In the genomic region with DNA sequence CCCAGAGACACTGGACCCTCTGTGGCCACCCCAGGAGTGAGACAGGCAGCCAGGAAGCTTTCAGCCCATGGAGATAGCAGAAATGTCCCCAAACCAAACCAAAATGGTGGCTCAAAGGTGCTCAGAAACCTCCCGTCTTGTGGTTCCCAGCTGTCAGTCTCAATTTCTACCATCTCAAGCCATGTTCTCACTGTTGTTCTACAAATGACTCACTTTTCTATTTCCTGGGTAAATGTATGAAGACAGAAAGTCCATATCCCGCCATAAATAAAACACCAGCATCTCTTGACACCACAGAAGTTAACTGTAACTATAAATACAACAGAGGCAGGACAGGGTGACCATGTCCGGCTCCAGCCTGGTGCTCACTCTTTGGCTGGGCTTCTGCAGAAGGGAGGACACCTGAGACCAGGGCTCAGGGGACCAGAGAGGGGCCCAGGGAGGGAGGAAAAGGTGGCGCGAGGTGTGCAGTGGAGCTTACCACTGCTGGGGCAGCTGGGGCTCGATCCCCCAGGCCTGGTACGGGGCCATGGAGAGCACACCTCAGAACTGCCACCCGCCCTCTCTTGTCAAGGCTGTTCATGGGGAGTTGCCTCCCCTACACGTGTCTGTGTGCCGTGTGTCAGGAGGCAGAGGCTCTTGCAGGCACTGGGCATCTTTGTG, we compare ENCODE assay signal across 16 cellular contexts. TPM values are rescaled to one million over a fixed set of nuclear protein-coding genes. Genes with fewer than 3 reads are reported as not detected.
DNase-seq lines count a peak whose midpoint lies in the region; ATAC-seq and TF ChIP-seq lines count a peak whose summit lies in the region.
"Had no signal": no experiment of that assay in that cellular context is flagged by ENCODE, and none has a peak within 500 bp of the region (broad histone marks: within the 10 kb centered on the region; RNA-seq: fewer than 3 reads in every experiment).

No MANE protein-coding gene starts in this region.

- H3K4me3 Mint-ChIP-seq in activated T-cell treated with anti-CD3 and anti-CD28 coated beads, Interleukin-2, amount 50 U/mL, for 4 hours = no peak overlapping the region
- H3K4me3 Mint-ChIP-seq: activated T-cell treated with anti-CD3 and anti-CD28 coated beads, Interleukin-2, amount 50 U/mL, for 24 hours had no signal

- no peak for TF ChIP-seq CTCF in vagina (IDR thresholded peaks at IDR 0.05)

- peak overlapping the region; percentile 49 for H3K27ac ChIP-seq in vagina
- H3K27ac ChIP-seq: hepatocyte, psoas muscle, SJCRH30 had no signal

- H3K36me3 Mint-ChIP-seq in activated T-cell treated with anti-CD3 and anti-CD28 coated beads, Interleukin-2, amount 50 U/mL, for 4 hours (ENCODE audit: insufficient read depth) = no peaks in the 10 kb centered on the region

- ATAC-seq in Right ventricle myocardium inferior (no peak), HG03108 (IDR thresholded peaks at IDR 0.05; ENCODE audit: unreplicated experiment) (peak; percentile 64)
- ATAC-seq in activated T-cell treated with anti-CD3 and anti-CD28 coated beads, Interleukin-2, amount 50 U/mL, for 4 hours = no peak

- no peak overlapping the region for H3K4me3 ChIP-seq in vagina
- H3K4me3 ChIP-seq: hepatocyte, psoas muscle, SJCRH30 had no signal

- H3K27me3 Mint-ChIP-seq in activated T-cell treated with anti-CD3 and anti-CD28 coated beads, Interleukin-2, amount 50 U/mL, for 4 hours (ENCODE audit: low read depth) = peaks cover 6% of the 10 kb centered on the region

- peaks cover 25% of the 10 kb centered on the region for H3K4me1 ChIP-seq in vagina
- H3K4me1 ChIP-seq: psoas muscle, SJCRH30 had no signal

- no peaks in the 10 kb centered on the region for H3K9me3 Mint-ChIP-seq in activated T-cell treated with anti-CD3 and anti-CD28 coated beads, Interleukin-2, amount 50 U/mL, for 4 hours
- H3K9me3 Mint-ChIP-seq: activated T-cell treated with anti-CD3 and anti-CD28 coated beads, Interleukin-2, amount 50 U/mL, for 24 hours had no signal

- intact Hi-C loops in Right ventricle myocardium inferior (cut with DNase I) = no loop called here
- intact Hi-C loops in cardiac septum (cut with DNase I) = no loop called here
- intact Hi-C loops in vagina (cut with DNase I) = no loop called here

- no peaks in the 10 kb centered on the region for H3K27me3 ChIP-seq in vagina
- H3K27me3 ChIP-seq: hepatocyte, SJCRH30 had no signal

- DNase-seq in Right ventricle myocardium inferior (ENCODE audit: missing footprints) = peak; percentile 41
- DNase-seq in cardiac septum (ENCODE audit: low spot score) = no peak
- peak; percentile 56 for DNase-seq in dermis blood vessel endothelial cell
- no peak for DNase-seq in vagina (ENCODE audit: extremely low spot score in 2 of 2)
- no peak for DNase-seq in stimulated activated CD4-positive, alpha-beta T cell treated with anti-CD3 and anti-CD28 coated beads, Interleukin-1b, Interleukin-23, amount 100 ng/mL, for 48 hours
- no peak for DNase-seq in GOT3 (lab: John Stamatoyannopoulos, UW)
- DNase-seq in activated T-cell treated with anti-CD3 and anti-CD28 coated beads, Interleukin-2, amount 50 U/mL, for 4 hours = no peak
- DNase-seq: activated T-cell treated with anti-CD3 and anti-CD28 coated beads, Interleukin-2, amount 50 U/mL, for 24 hours; mesendoderm; MV-4-11; NCI-H510A treated with DMSO at 0.1 percent for 48 hours; SJCRH30; stimulated activated CD4-positive, alpha-beta T cell treated with anti-CD3 and anti-CD28 coated beads, Interleukin-4, amount 100 ng/mL, for 4 hours had no signal

- H3K4me1 Mint-ChIP-seq in activated T-cell treated with anti-CD3 and anti-CD28 coated beads, Interleukin-2, amount 50 U/mL, for 4 hours (ENCODE audit: low read depth) = no peaks in the 10 kb centered on the region

- no peaks in the 10 kb centered on the region for H3K36me3 ChIP-seq in vagina
- H3K36me3 ChIP-seq: SJCRH30 had no signal

- no peaks in the 10 kb centered on the region for H3K9me3 ChIP-seq in vagina
- H3K9me3 ChIP-seq: psoas muscle, SJCRH30 had no signal

- no peak for TF ChIP-seq POLR2A in vagina (IDR thresholded peaks at IDR 0.05)

RNA-seq across cellular contexts. Expression of a gene that starts 43.6 kb away (rescaled TPM):
- total RNA-seq in Right ventricle myocardium inferior = 3.5 TPM
- 0.81 TPM for total RNA-seq in cardiac septum
- 35.1 and 42.3 TPM in 2 replicates for total RNA-seq in dermis blood vessel endothelial cell
- total RNA-seq in vagina = 3.9 TPM
- under 1 TPM; 0.15 to 0.68 (median 0.16) TPM for total RNA-seq in activated T-cell treated with anti-CD3 and anti-CD28 coated beads, Interleukin-2, amount 50 U/mL, for 4 hours

Comparison
In these comparisons a context has a peak if more than half of its experiments do, and no peak if none do; other contexts are left out.
1. DNase-seq: peak in Right ventricle myocardium inferior (single experiment) and dermis blood vessel endothelial cell (single experiment); none in cardiac septum (single experiment), vagina (0 of 2), stimulated activated CD4-positive, alpha-beta T cell treated with anti-CD3 and anti-CD28 coated beads, Interleukin-1b, Interleukin-23, amount 100 ng/mL, for 48 hours (single experiment), GOT3 (single experiment) and activated T-cell treated with anti-CD3 and anti-CD28 coated beads, Interleukin-2, amount 50 U/mL, for 4 hours (single experiment).